ENCODE assay signal across 36 cellular contexts in the genomic region with DNA sequence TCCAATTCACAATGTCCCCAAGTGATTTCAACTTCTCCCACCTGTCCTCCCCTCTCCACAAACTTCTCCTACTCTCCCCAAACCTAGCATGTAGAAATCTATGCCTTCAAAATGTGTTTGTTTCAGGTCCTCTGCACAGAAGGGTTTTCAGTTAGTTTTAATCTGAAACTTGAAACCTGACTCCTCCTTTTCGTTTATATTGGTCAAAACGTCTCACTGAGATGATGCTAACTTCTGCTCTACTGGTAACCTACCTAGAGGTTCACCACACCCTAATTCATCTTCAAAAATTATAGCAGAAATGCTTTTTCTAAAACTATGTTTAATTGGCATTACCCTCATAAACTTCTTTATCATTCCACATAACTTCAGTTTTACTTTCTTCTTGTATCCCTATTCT.
"Had no signal": no experiment of that assay in that cellular context is flagged by ENCODE, and none has a peak within 500 bp of the region (broad histone marks: within the 10 kb centered on the region; RNA-seq: fewer than 3 reads in every experiment).

No MANE protein-coding gene starts in this region.

- ATAC-seq: activated naive CD4-positive, alpha-beta T cell treated with anti-CD3 and anti-CD28 coated beads, Interleukin-2, amount 50 U/mL, for 72 hours; activated naive CD8-positive, alpha-beta T cell treated with anti-CD3 and anti-CD28 coated beads, Interleukin-2, amount 50 U/mL, for 24 hours; activated T-cell treated with anti-CD3 and anti-CD28 coated beads, Interleukin-2, amount 50 U/mL, for 4 hours; activated T-cell treated with anti-CD3 and anti-CD28 coated beads, Interleukin-2, amount 50 U/mL, for 72 hours; activated T-helper 17 cell treated with anti-CD3 and anti-CD28 coated beads, Interleukin-2, amount 50 U/mL, for 72 hours; body of pancreas had no signal

- H3K4me1 Mint-ChIP-seq: activated naive CD4-positive, alpha-beta T cell treated with anti-CD3 and anti-CD28 coated beads, Interleukin-2, amount 10 ng/mL, durations not matched to agents 7 days and 5 days; activated naive CD4-positive, alpha-beta T cell treated with anti-CD3 and anti-CD28 coated beads, Interleukin-2, amount 50 U/mL, for 24 hours; activated naive CD8-positive, alpha-beta T cell treated with anti-CD3 and anti-CD28 coated beads for 36 hours; activated naive CD8-positive, alpha-beta T cell treated with anti-CD3 and anti-CD28 coated beads, Interleukin-2, amount 10 ng/mL, durations not matched to agents 7 days and 5 days; activated naive CD8-positive, alpha-beta T cell treated with anti-CD3 and anti-CD28 coated beads, Interleukin-2, amount 50 U/mL, for 24 hours; activated T-helper 17 cell treated with anti-CD3 and anti-CD28 coated beads, Interleukin-2, amount 50 U/mL, for 72 hours; brain; central memory CD8-positive, alpha-beta T cell had no signal

- DNase-seq: activated effector memory CD4-positive, alpha-beta T cell treated with anti-CD3 and anti-CD28 coated beads, Interleukin-2, amount 50 U/mL, for 16 hours; activated effector memory CD4-positive, alpha-beta T cell treated with Interleukin-2 at 50 U/mL for 16 hours; activated gamma-delta T cell; activated gamma-delta T cell treated with Interleukin-2 at 50 U/mL for 16 hours; activated naive CD4-positive, alpha-beta T cell; activated naive CD4-positive, alpha-beta T cell treated with anti-CD3 and anti-CD28 coated beads for 36 hours; activated naive CD4-positive, alpha-beta T cell treated with anti-CD3 and anti-CD28 coated beads, Interleukin-2, amount 10 ng/mL, durations not matched to agents 7 days and 5 days; activated naive CD4-positive, alpha-beta T cell treated with anti-CD3 and anti-CD28 coated beads, Interleukin-2, amount 50 U/mL, for 16 hours; activated naive CD4-positive, alpha-beta T cell treated with Interleukin-2 at 50 U/mL for 16 hours; activated naive CD8-positive, alpha-beta T cell treated with anti-CD3 and anti-CD28 coated beads for 36 hours; activated naive CD8-positive, alpha-beta T cell treated with anti-CD3 and anti-CD28 coated beads, Interleukin-2, amount 10 ng/mL, durations not matched to agents 7 days and 5 days; activated naive CD8-positive, alpha-beta T cell treated with anti-CD3 and anti-CD28 coated beads, Interleukin-2, amount 50 U/mL, for 24 hours; activated T-cell treated with anti-CD3 and anti-CD28 coated beads, Interleukin-2, amount 50 U/mL, for 4 hours; activated T-cell treated with anti-CD3 and anti-CD28 coated beads, Interleukin-2, amount 50 U/mL, for 48 hours; activated T-cell treated with anti-CD3 and anti-CD28 coated beads, Interleukin-2, amount 50 U/mL, for 72 hours; adrenal gland; amniotic stem cell; amygdala; anterior cingulate cortex; aorta; body of pancreas; brain microvascular endothelial cell; caudate nucleus; central memory CD4-positive, alpha-beta T cell; cerebellar nuclear complex had no signal

- H3K9me3 ChIP-seq: adrenal gland, ascending aorta had no signal

- H3K27me3 Mint-ChIP-seq: activated naive CD4-positive, alpha-beta T cell treated with anti-CD3 and anti-CD28 coated beads, Interleukin-2, amount 10 ng/mL, durations not matched to agents 7 days and 5 days; activated naive CD4-positive, alpha-beta T cell treated with anti-CD3 and anti-CD28 coated beads, Interleukin-2, amount 50 U/mL, for 24 hours; activated naive CD8-positive, alpha-beta T cell; activated naive CD8-positive, alpha-beta T cell treated with anti-CD3 and anti-CD28 coated beads for 36 hours; activated naive CD8-positive, alpha-beta T cell treated with anti-CD3 and anti-CD28 coated beads, Interleukin-2, amount 10 ng/mL, durations not matched to agents 7 days and 5 days; activated naive CD8-positive, alpha-beta T cell treated with anti-CD3 and anti-CD28 coated beads, Interleukin-2, amount 50 U/mL, for 24 hours; activated T-helper 17 cell treated with anti-CD3 and anti-CD28 coated beads, Interleukin-2, amount 50 U/mL, for 72 hours; central memory CD8-positive, alpha-beta T cell had no signal

- H3K36me3 Mint-ChIP-seq: activated naive CD4-positive, alpha-beta T cell treated with anti-CD3 and anti-CD28 coated beads, Interleukin-2, amount 10 ng/mL, durations not matched to agents 7 days and 5 days; activated naive CD4-positive, alpha-beta T cell treated with anti-CD3 and anti-CD28 coated beads, Interleukin-2, amount 50 U/mL, for 24 hours; activated naive CD4-positive, alpha-beta T cell treated with anti-CD3 and anti-CD28 coated beads, Interleukin-2, amount 50 U/mL, for 72 hours; activated naive CD8-positive, alpha-beta T cell; activated naive CD8-positive, alpha-beta T cell treated with anti-CD3 and anti-CD28 coated beads for 36 hours; activated naive CD8-positive, alpha-beta T cell treated with anti-CD3 and anti-CD28 coated beads, Interleukin-2, amount 10 ng/mL, durations not matched to agents 7 days and 5 days; brain had no signal

- H3K27ac ChIP-seq: adrenal gland, ascending aorta, body of pancreas, brain microvascular endothelial cell, breast epithelium, cardiac muscle cell had no signal

- H3K27me3 ChIP-seq: adrenal gland, ascending aorta, body of pancreas, brain microvascular endothelial cell, breast epithelium, cardiac muscle cell had no signal

- H3K4me1 ChIP-seq: adrenal gland, ascending aorta, body of pancreas, breast epithelium had no signal

- H3K27ac Mint-ChIP-seq: activated naive CD4-positive, alpha-beta T cell treated with anti-CD3 and anti-CD28 coated beads for 36 hours; activated naive CD4-positive, alpha-beta T cell treated with anti-CD3 and anti-CD28 coated beads, Interleukin-2, amount 10 ng/mL, durations not matched to agents 7 days and 5 days; activated naive CD4-positive, alpha-beta T cell treated with anti-CD3 and anti-CD28 coated beads, Interleukin-2, amount 50 U/mL, for 24 hours; activated naive CD4-positive, alpha-beta T cell treated with anti-CD3 and anti-CD28 coated beads, Interleukin-2, amount 50 U/mL, for 72 hours; activated naive CD8-positive, alpha-beta T cell; activated naive CD8-positive, alpha-beta T cell treated with anti-CD3 and anti-CD28 coated beads for 36 hours; activated naive CD8-positive, alpha-beta T cell treated with anti-CD3 and anti-CD28 coated beads, Interleukin-2, amount 10 ng/mL, durations not matched to agents 7 days and 5 days; activated naive CD8-positive, alpha-beta T cell treated with anti-CD3 and anti-CD28 coated beads, Interleukin-2, amount 50 U/mL, for 24 hours; activated T-cell treated with anti-CD3 and anti-CD28 coated beads, Interleukin-2, amount 50 U/mL, for 72 hours; activated T-helper 1 cell treated with anti-CD3 and anti-CD28 coated beads, Interleukin-12 subunit alpha, Interleukin-12 subunit beta, Interleukin-2, Interleukin-4 antibody, amounts not matched to agents 30 ng/mL and 10 ng/mL and 1 ng/mL, durations not matched to agents 14 hours and 24 hours and 36 hours; activated T-helper 17 cell treated with anti-CD3 and anti-CD28 coated beads, Interleukin-2, amount 50 U/mL, for 72 hours; activated T-helper 2 cell treated with anti-CD3 and anti-CD28 coated beads, Interferon-gamma antibody, Interleukin-2, Interleukin-4, amounts not matched to agents 10 μg/mL and 5 μg/mL and 100 μg/mL, durations not matched to agents 14 hours and 24 hours and 36 hours; brain had no signal

- H3K36me3 ChIP-seq: adrenal gland, ascending aorta, brain microvascular endothelial cell, breast epithelium, cardiac muscle cell had no signal

- H3K4me3 ChIP-seq: adrenal gland, ascending aorta, body of pancreas, breast epithelium, cardiac muscle cell had no signal

- H3K4me3 Mint-ChIP-seq: activated naive CD4-positive, alpha-beta T cell treated with anti-CD3 and anti-CD28 coated beads for 36 hours; activated naive CD4-positive, alpha-beta T cell treated with anti-CD3 and anti-CD28 coated beads, Interleukin-2, amount 10 ng/mL, durations not matched to agents 7 days and 5 days; activated naive CD4-positive, alpha-beta T cell treated with anti-CD3 and anti-CD28 coated beads, Interleukin-2, amount 50 U/mL, for 24 hours; activated naive CD8-positive, alpha-beta T cell; activated naive CD8-positive, alpha-beta T cell treated with anti-CD3 and anti-CD28 coated beads for 36 hours; activated naive CD8-positive, alpha-beta T cell treated with anti-CD3 and anti-CD28 coated beads, Interleukin-2, amount 10 ng/mL, durations not matched to agents 7 days and 5 days; activated naive CD8-positive, alpha-beta T cell treated with anti-CD3 and anti-CD28 coated beads, Interleukin-2, amount 50 U/mL, for 24 hours; activated T-cell treated with anti-CD3 and anti-CD28 coated beads, Interleukin-2, amount 50 U/mL, for 4 hours; activated T-cell treated with anti-CD3 and anti-CD28 coated beads, Interleukin-2, amount 50 U/mL, for 72 hours; activated T-helper 1 cell treated with anti-CD3 and anti-CD28 coated beads, Interleukin-12 subunit alpha, Interleukin-12 subunit beta, Interleukin-2, Interleukin-4 antibody, amounts not matched to agents 30 ng/mL and 10 ng/mL and 1 ng/mL, durations not matched to agents 14 hours and 24 hours and 36 hours; activated T-helper 17 cell treated with anti-CD3 and anti-CD28 coated beads, Interleukin-2, amount 50 U/mL, for 72 hours; brain; central memory CD8-positive, alpha-beta T cell had no signal
